In the genomic region with DNA sequence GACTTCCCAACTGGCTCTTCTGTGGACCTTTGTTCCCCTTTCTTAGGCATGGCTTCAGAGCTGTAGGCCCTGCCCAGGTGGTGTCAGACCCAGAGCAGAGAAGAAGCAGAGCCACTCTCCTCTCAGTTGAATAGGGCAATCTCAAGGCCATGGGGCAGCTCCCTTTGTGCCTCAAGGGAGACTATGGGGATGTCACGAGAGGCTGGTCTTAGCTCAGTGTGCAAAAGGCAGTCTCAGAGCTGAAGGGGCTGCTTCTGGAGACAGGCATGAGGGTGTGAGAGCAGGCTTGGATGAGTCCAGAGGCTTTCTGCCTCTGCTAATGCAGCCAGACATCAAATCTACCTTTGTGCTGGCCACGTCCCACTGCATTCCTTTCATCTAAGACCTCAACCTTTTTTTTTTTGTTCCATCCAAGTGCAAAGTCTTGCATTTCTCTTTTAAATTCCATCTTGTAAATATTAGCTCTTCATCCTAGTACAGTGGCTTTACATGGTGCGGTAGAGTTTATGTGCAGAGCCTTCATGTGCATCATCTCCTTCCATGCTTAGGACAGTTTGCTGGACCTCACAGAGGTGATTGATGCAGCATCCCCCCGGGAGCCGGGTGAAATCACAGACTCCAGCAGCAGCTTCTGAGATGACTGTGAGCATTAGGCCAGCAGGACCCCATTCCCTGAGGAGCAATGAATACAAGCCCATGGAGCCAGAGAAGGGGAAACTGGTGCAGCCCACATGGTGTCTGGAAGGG, we compare ENCODE assay signal across 13 cellular contexts. TPM values are rescaled to one million over a fixed set of nuclear protein-coding genes. Genes with fewer than 3 reads are reported as not detected.
DNase-seq lines count a peak whose midpoint lies in the region; ATAC-seq and TF ChIP-seq lines count a peak whose summit lies in the region.
"Had no signal": no experiment of that assay in that cellular context is flagged by ENCODE, and none has a peak within 500 bp of the region (broad histone marks: within the 10 kb centered on the region; RNA-seq: fewer than 3 reads in every experiment).

No MANE protein-coding gene starts in this region.

- peak overlapping the region; percentile 31 for H3K9ac ChIP-seq in OCI-LY3 (ENCODE audit: low read length)

- no peak overlapping the region for H2AFZ ChIP-seq in OCI-LY3 (ENCODE audit: low read depth, low read length)
- peak overlapping the region; percentile 9 for H2AFZ ChIP-seq in hepatocyte

- POLR2A ChIA-PET in activated CD4-positive, alpha-beta memory T cell treated with anti-CD3 and anti-CD28 coated beads for 36 hours (lab: Charles Lee): interaction anchor here (0.5 to 0.7 kb wide), 2 partner anchors 34 to 85 kb away, joined by 3 read pairs; no protein-coding TSS in a partner anchor
- POLR2A ChIA-PET in activated CD4-positive, alpha-beta memory T cell treated with anti-CD3 and anti-CD28 coated beads, Interleukin-2, amount 10 ng/mL, durations not matched to agents 7 days and 5 days (lab: Charles Lee): interaction anchor here (1.0 to 3.0 kb wide), 7 partner anchors 13 to 389 kb away, joined by 3 to 18 read pairs (median 4); partner anchors contain the start of gene FCHSD2

- H3K36me3 Mint-ChIP-seq in activated CD4-positive, alpha-beta memory T cell treated with anti-CD3 and anti-CD28 coated beads for 36 hours: no peaks in the 10 kb centered on the region
- no peaks in the 10 kb centered on the region for H3K36me3 Mint-ChIP-seq in activated CD4-positive, alpha-beta memory T cell treated with anti-CD3 and anti-CD28 coated beads, Interleukin-2, amount 10 ng/mL, durations not matched to agents 7 days and 5 days (ENCODE audit: low read depth)
- no peaks in the 10 kb centered on the region for H3K36me3 Mint-ChIP-seq in stimulated activated effector memory CD8-positive, alpha-beta T cell treated with anti-CD3 and anti-CD28 coated beads, Interleukin-12 subunit alpha, Interleukin-12 subunit beta, amount 100 ng/mL, for 72 hours

- intact Hi-C loops in activated CD4-positive, alpha-beta memory T cell treated with anti-CD3 and anti-CD28 coated beads for 36 hours (cut with micrococcal nuclease): no loop called here

- H4K20me1 ChIP-seq in OCI-LY3 (ENCODE audit: insufficient read depth, low read length) (no peaks in the 10 kb centered on the region), hepatocyte (ENCODE audit: insufficient read depth, poor library complexity, severe bottlenecking) (no peaks in the 10 kb centered on the region)

- H3K4me1 ChIP-seq in OCI-LY3 (ENCODE audit: low read length) (peaks cover 54% of the 10 kb centered on the region), hepatocyte (ENCODE audit: insufficient read depth) (peaks cover 19% of the 10 kb centered on the region)
- H3K4me1 ChIP-seq: A549 had no signal

- H3K27ac ChIP-seq in OCI-LY3 (ENCODE audit: low read length): peak overlapping the region; percentile 37
- H3K27ac ChIP-seq in hepatocyte: peak overlapping the region; percentile 73
- H3K27ac ChIP-seq: A549 had no signal

- H3K9me3 ChIP-seq in OCI-LY3 (ENCODE audit: insufficient read depth, low read length): no peaks in the 10 kb centered on the region
- no peaks in the 10 kb centered on the region for H3K9me3 ChIP-seq in hepatocyte (ENCODE audit: low read depth)
- H3K9me3 ChIP-seq: A549 had no signal

- WGBS in hepatocyte (ENCODE audit: low lambda C conversion rate, missing lambda C conversion rate): 78% methylated on average over 5 of the region's 5 CpGs

- peaks cover 2% of the 10 kb centered on the region for H3K27me3 Mint-ChIP-seq in activated CD4-positive, alpha-beta memory T cell treated with anti-CD3 and anti-CD28 coated beads for 36 hours
- H3K27me3 Mint-ChIP-seq in activated CD4-positive, alpha-beta memory T cell treated with anti-CD3 and anti-CD28 coated beads, Interleukin-2, amount 10 ng/mL, durations not matched to agents 7 days and 5 days: peaks cover 23% of the 10 kb centered on the region

- H3K9me3 Mint-ChIP-seq in activated CD4-positive, alpha-beta memory T cell treated with anti-CD3 and anti-CD28 coated beads for 36 hours: no peaks in the 10 kb centered on the region
- H3K9me3 Mint-ChIP-seq in activated CD4-positive, alpha-beta memory T cell treated with anti-CD3 and anti-CD28 coated beads, Interleukin-2, amount 10 ng/mL, durations not matched to agents 7 days and 5 days: no peaks in the 10 kb centered on the region
- no peaks in the 10 kb centered on the region for H3K9me3 Mint-ChIP-seq in stimulated activated effector memory CD8-positive, alpha-beta T cell treated with anti-CD3 and anti-CD28 coated beads, Interleukin-12 subunit alpha, Interleukin-12 subunit beta, amount 100 ng/mL, for 72 hours
- H3K9me3 Mint-ChIP-seq: neural crest cell had no signal

- no peaks in the 10 kb centered on the region for H3K36me3 ChIP-seq in OCI-LY3 (replicated peaks; ENCODE audit: low read depth, low read length)
- no peaks in the 10 kb centered on the region for H3K36me3 ChIP-seq in hepatocyte (replicated peaks; ENCODE audit: insufficient read depth, low read depth)

- DNase-seq in activated CD4-positive, alpha-beta memory T cell treated with anti-CD3 and anti-CD28 coated beads for 36 hours: no peak
- DNase-seq in activated CD4-positive, alpha-beta memory T cell treated with anti-CD3 and anti-CD28 coated beads, Interleukin-2, amount 10 ng/mL, durations not matched to agents 7 days and 5 days: no peak
- no peak for DNase-seq in hepatocyte (ENCODE audit: low spot score)
- DNase-seq in stimulated activated effector memory CD8-positive, alpha-beta T cell treated with anti-CD3 and anti-CD28 coated beads, Interleukin-12 subunit alpha, Interleukin-12 subunit beta, amount 100 ng/mL, for 72 hours (ENCODE audit: low spot score in 2 of 2): no peak
- DNase-seq: Calu3, glutamatergic neuron, SW 1271 had no signal

- H3K4me3 ChIP-seq in OCI-LY3 (ENCODE audit: low read length) (no peak overlapping the region), hepatocyte (no peak overlapping the region)
- H3K4me3 ChIP-seq: A549 had no signal

- peak overlapping the region; percentile 56 for H3K27ac Mint-ChIP-seq in activated CD4-positive, alpha-beta memory T cell treated with anti-CD3 and anti-CD28 coated beads for 36 hours
- H3K27ac Mint-ChIP-seq in activated CD4-positive, alpha-beta memory T cell treated with anti-CD3 and anti-CD28 coated beads, Interleukin-2, amount 10 ng/mL, durations not matched to agents 7 days and 5 days: no peak overlapping the region
- peak overlapping the region; percentile 54 for H3K27ac Mint-ChIP-seq in stimulated activated effector memory CD8-positive, alpha-beta T cell treated with anti-CD3 and anti-CD28 coated beads, Interleukin-12 subunit alpha, Interleukin-12 subunit beta, amount 100 ng/mL, for 72 hours

- no peak for ATAC-seq in stimulated activated effector memory CD8-positive, alpha-beta T cell treated with anti-CD3 and anti-CD28 coated beads, Interleukin-12 subunit alpha, Interleukin-12 subunit beta, amount 100 ng/mL, for 72 hours
- ATAC-seq in HG02678 (IDR thresholded peaks at IDR 0.05; ENCODE audit: unreplicated experiment) (no peak), GM21515 (IDR thresholded peaks at IDR 0.05; ENCODE audit: unreplicated experiment) (no peak), HG03045 (IDR thresholded peaks at IDR 0.05; ENCODE audit: unreplicated experiment) (no peak)

- no peak for TF ChIP-seq CTCF in OCI-LY3 (IDR thresholded peaks at IDR 0.05; ENCODE audit: low read depth, low read length)
- no peak for TF ChIP-seq CTCF in hepatocyte (IDR thresholded peaks at IDR 0.05; ENCODE audit: poor library complexity)

- H3K4me2 ChIP-seq in OCI-LY3 (ENCODE audit: low read length) (peak overlapping the region; percentile 2), hepatocyte (no peak overlapping the region)
- H3K4me2 ChIP-seq: A549 had no signal

- no peaks in the 10 kb centered on the region for H3K4me1 Mint-ChIP-seq in activated CD4-positive, alpha-beta memory T cell treated with anti-CD3 and anti-CD28 coated beads for 36 hours (ENCODE audit: low read depth)
- peaks cover 24% of the 10 kb centered on the region for H3K4me1 Mint-ChIP-seq in activated CD4-positive, alpha-beta memory T cell treated with anti-CD3 and anti-CD28 coated beads, Interleukin-2, amount 10 ng/mL, durations not matched to agents 7 days and 5 days
- H3K4me1 Mint-ChIP-seq in stimulated activated effector memory CD8-positive, alpha-beta T cell treated with anti-CD3 and anti-CD28 coated beads, Interleukin-12 subunit alpha, Interleukin-12 subunit beta, amount 100 ng/mL, for 72 hours: peaks cover 13% of the 10 kb centered on the region

- no peaks in the 10 kb centered on the region for H3K27me3 ChIP-seq in OCI-LY3 (ENCODE audit: low read depth, low read length)
- H3K27me3 ChIP-seq in hepatocyte: no peaks in the 10 kb centered on the region

- peaks cover 33% of the 10 kb centered on the region for H3K79me2 ChIP-seq in OCI-LY3 (ENCODE audit: low read length)
- H3K79me2 ChIP-seq in hepatocyte: no peaks in the 10 kb centered on the region

- CTCF ChIA-PET in activated CD4-positive, alpha-beta memory T cell treated with anti-CD3 and anti-CD28 coated beads for 36 hours (lab: Charles Lee): interaction anchor here (0.6 to 8.0 kb wide), 15 partner anchors 11 to 492 kb away, joined by 3 to 138 read pairs (median 8); partner anchors contain the start of gene FCHSD2
- CTCF ChIA-PET in activated CD4-positive, alpha-beta memory T cell treated with anti-CD3 and anti-CD28 coated beads, Interleukin-2, amount 10 ng/mL, durations not matched to agents 7 days and 5 days (lab: Charles Lee): interaction anchor here (0.5 to 4.9 kb wide), 11 partner anchors 10 to 453 kb away, joined by 3 to 71 read pairs (median 13); partner anchors contain the start of gene FCHSD2

- H3K4me3 Mint-ChIP-seq in activated CD4-positive, alpha-beta memory T cell treated with anti-CD3 and anti-CD28 coated beads for 36 hours: no peak overlapping the region
- no peak overlapping the region for H3K4me3 Mint-ChIP-seq in activated CD4-positive, alpha-beta memory T cell treated with anti-CD3 and anti-CD28 coated beads, Interleukin-2, amount 10 ng/mL, durations not matched to agents 7 days and 5 days
- H3K4me3 Mint-ChIP-seq in stimulated activated effector memory CD8-positive, alpha-beta T cell treated with anti-CD3 and anti-CD28 coated beads, Interleukin-12 subunit alpha, Interleukin-12 subunit beta, amount 100 ng/mL, for 72 hours: no peak overlapping the region
- H3K4me3 Mint-ChIP-seq: neural crest cell had no signal

- no peaks in the 10 kb centered on the region for H3K9me2 ChIP-seq in hepatocyte (replicated peaks; ENCODE audit: insufficient read depth)

RNA-seq across cellular contexts. Expression of gene FCHSD2, which starts 34.2 kb away (rescaled TPM):
- total RNA-seq in activated CD4-positive, alpha-beta memory T cell treated with anti-CD3 and anti-CD28 coated beads for 36 hours: 10 to 100 TPM; 21.9 to 24.1 TPM
- 10 to 100 TPM; 40.8 to 41.7 TPM for total RNA-seq in activated CD4-positive, alpha-beta memory T cell treated with anti-CD3 and anti-CD28 coated beads, Interleukin-2, amount 10 ng/mL, durations not matched to agents 7 days and 5 days
- 13.1 and 14.2 TPM in 2 replicates for total RNA-seq in hepatocyte
- polyA plus RNA-seq in hepatocyte: 9.1 and 11.0 TPM in 2 replicates

RNA-seq across cellular contexts. Expression of gene P2RY2, which starts 41.8 kb away (rescaled TPM):
- total RNA-seq in activated CD4-positive, alpha-beta memory T cell treated with anti-CD3 and anti-CD28 coated beads for 36 hours: not detected
- total RNA-seq in activated CD4-positive, alpha-beta memory T cell treated with anti-CD3 and anti-CD28 coated beads, Interleukin-2, amount 10 ng/mL, durations not matched to agents 7 days and 5 days: not detected
- 6.3 and 6.7 TPM in 2 replicates for total RNA-seq in hepatocyte
- 1.8 and 2.5 TPM in 2 replicates for polyA plus RNA-seq in hepatocyte
